Comparison of ENCODE assay signal across 18 cellular contexts in genomic region chr4:188403272-188403671, GRCh38.
DNase-seq lines count a peak whose midpoint lies in the region; ATAC-seq, FAIRE-seq and TF ChIP-seq lines count a peak whose summit lies in the region.
"Had no signal": no experiment of that assay in that cellular context is flagged by ENCODE, and none has a peak within 500 bp of the region (broad histone marks: within the 10 kb centered on the region; RNA-seq: fewer than 3 reads in every experiment).

No MANE protein-coding gene starts in this region.

- intact Hi-C loops in heart left ventricle (cut with DNase I) = no loop called here

- peaks cover 31% of the 10 kb centered on the region for H3K4me1 Mint-ChIP-seq in astrocyte (ENCODE audit: low read depth, unreplicated experiment)
- peaks cover 4% of the 10 kb centered on the region for H3K4me1 Mint-ChIP-seq in neural progenitor cell
- H3K4me1 Mint-ChIP-seq in stimulated activated naive B cell treated with anti-CD40 and anti-IgM and Interleukin-4, amounts not matched to agents 10 μg/mL and 1 μg/mL and 100 μg/mL, for 72 hours = no peaks in the 10 kb centered on the region
- H3K4me1 Mint-ChIP-seq: activated CD8-positive, alpha-beta memory T cell treated with anti-CD3 and anti-CD28 coated beads, Interleukin-2, amount 10 ng/mL, durations not matched to agents 7 days and 5 days; naive B cell had no signal

- no peak overlapping the region for H3K4me3 Mint-ChIP-seq in astrocyte (ENCODE audit: unreplicated experiment)
- no peak overlapping the region for H3K4me3 Mint-ChIP-seq in neural progenitor cell
- no peak overlapping the region for H3K4me3 Mint-ChIP-seq in stimulated activated naive B cell treated with anti-CD40 and anti-IgM and Interleukin-4, amounts not matched to agents 10 μg/mL and 1 μg/mL and 100 μg/mL, for 72 hours
- H3K4me3 Mint-ChIP-seq: activated CD8-positive, alpha-beta memory T cell treated with anti-CD3 and anti-CD28 coated beads, Interleukin-2, amount 10 ng/mL, durations not matched to agents 7 days and 5 days; naive B cell; T-helper 2 cell treated with Interferon-gamma antibody and Interleukin-4, amounts not matched to agents 5 μg/mL and 100 μg/mL, for 36 hours had no signal

- H3K4me2 ChIP-seq in astrocyte (ENCODE audit: low read length) (no peak overlapping the region), neural progenitor cell (no peak overlapping the region)
- H3K4me2 ChIP-seq: BLaER1 had no signal

- H3K9me3 Mint-ChIP-seq in astrocyte (ENCODE audit: unreplicated experiment) (peaks cover 6% of the 10 kb centered on the region), neural progenitor cell (peaks cover 4% of the 10 kb centered on the region)
- H3K9me3 Mint-ChIP-seq in stimulated activated naive B cell treated with anti-CD40 and anti-IgM and Interleukin-4, amounts not matched to agents 10 μg/mL and 1 μg/mL and 100 μg/mL, for 72 hours = peaks cover 11 to 16% of the 10 kb centered on the region in 2 donors

- no peak for TF ChIP-seq POLR2A in heart left ventricle (IDR thresholded peaks at IDR 0.05)

- H4K20me1 ChIP-seq in astrocyte (ENCODE audit: insufficient read depth, low read length) (no peaks in the 10 kb centered on the region), neural progenitor cell (ENCODE audit: low read depth) (no peaks in the 10 kb centered on the region)
- H4K20me1 ChIP-seq: BLaER1 had no signal

- H3K27ac ChIP-seq in astrocyte (ENCODE audit: low read depth, low read length) (no peak overlapping the region), neural progenitor cell (no peak overlapping the region), heart left ventricle (no peak overlapping the region)
- H3K27ac ChIP-seq: BLaER1, parathyroid adenoma, sigmoid colon had no signal

- no peak for FAIRE-seq in astrocyte (lab: Jason Lieb, UNC)
- FAIRE-seq: islet of Langerhans had no signal

- H3K9ac ChIP-seq in astrocyte (ENCODE audit: low read length) (no peak overlapping the region), neural progenitor cell (no peak overlapping the region)
- H3K9ac ChIP-seq: BLaER1, parathyroid adenoma had no signal

- TF ChIP-seq CTCF in astrocyte (IDR thresholded peaks at IDR 0.05; ENCODE audit: insufficient read depth, low read depth, low read length) (no peak), neural progenitor cell (IDR thresholded peaks at IDR 0.05) (peak; percentile 25), heart left ventricle (IDR thresholded peaks at IDR 0.05) (no peak)

- no peaks in the 10 kb centered on the region for H3K36me3 ChIP-seq in astrocyte (ENCODE audit: insufficient read depth, low read length)
- H3K36me3 ChIP-seq in neural progenitor cell = no peaks in the 10 kb centered on the region
- H3K36me3 ChIP-seq in heart left ventricle = no peaks in the 10 kb centered on the region
- H3K36me3 ChIP-seq: BLaER1, sigmoid colon had no signal

- H3K27me3 ChIP-seq in astrocyte (ENCODE audit: insufficient read depth, low read length) = no peaks in the 10 kb centered on the region
- no peaks in the 10 kb centered on the region for H3K27me3 ChIP-seq in neural progenitor cell
- H3K27me3 ChIP-seq in heart left ventricle = no peaks in the 10 kb centered on the region
- H3K27me3 ChIP-seq: BLaER1, sigmoid colon had no signal

- no peak for ATAC-seq in heart left ventricle
- no peak for ATAC-seq in stimulated activated naive B cell treated with anti-CD40 and anti-IgM and Interleukin-4, amounts not matched to agents 10 μg/mL and 1 μg/mL and 100 μg/mL, for 72 hours (replicated peaks)
- ATAC-seq: activated CD8-positive, alpha-beta memory T cell treated with anti-CD3 and anti-CD28 coated beads, Interleukin-2, amount 10 ng/mL, durations not matched to agents 7 days and 5 days had no signal

- peaks cover 10% of the 10 kb centered on the region for H3F3A ChIP-seq in neural progenitor cell (ENCODE audit: low read depth)

- DNase-seq in Daoy (ENCODE audit: low read depth) = peak; percentile 23
- peak; percentile 18 for DNase-seq in NCI-H69 (lab: John Stamatoyannopoulos, UW)
- DNase-seq in astrocyte (ENCODE audit: low read depth) = no peak
- peak; percentile 20 for DNase-seq in neural progenitor cell (ENCODE audit: low spot score)
- no peak for DNase-seq in heart left ventricle
- DNase-seq in NCI-H2171 (lab: John Stamatoyannopoulos, UW) = no peak
- DNase-seq in stimulated activated naive B cell treated with anti-CD40 and anti-IgM and Interleukin-4, amounts not matched to agents 10 μg/mL and 1 μg/mL and 100 μg/mL, for 72 hours = no peak
- DNase-seq: activated CD8-positive, alpha-beta memory T cell treated with anti-CD3 and anti-CD28 coated beads, Interleukin-2, amount 10 ng/mL, durations not matched to agents 7 days and 5 days; naive B cell; NCI-H446; SHP77 treated with DMSO at 0.1 percent for 48 hours; sigmoid colon; stimulated activated CD4-positive, alpha-beta T cell treated with anti-CD3 and anti-CD28 coated beads, Interleukin-2, amount 100 ng/mL, for 24 hours had no signal

- H3K27ac Mint-ChIP-seq in astrocyte (ENCODE audit: unreplicated experiment) = peak overlapping the region; percentile 75
- H3K27ac Mint-ChIP-seq in neural progenitor cell = no peak overlapping the region
- no peak overlapping the region for H3K27ac Mint-ChIP-seq in stimulated activated naive B cell treated with anti-CD40 and anti-IgM and Interleukin-4, amounts not matched to agents 10 μg/mL and 1 μg/mL and 100 μg/mL, for 72 hours
- H3K27ac Mint-ChIP-seq: activated CD8-positive, alpha-beta memory T cell treated with anti-CD3 and anti-CD28 coated beads, Interleukin-2, amount 10 ng/mL, durations not matched to agents 7 days and 5 days; T-helper 2 cell treated with Interferon-gamma antibody and Interleukin-4, amounts not matched to agents 5 μg/mL and 100 μg/mL, for 36 hours had no signal

- H3K9me3 ChIP-seq in astrocyte (ENCODE audit: insufficient read depth, low read depth, low read length) = peaks cover 3% of the 10 kb centered on the region
- H3K9me3 ChIP-seq in neural progenitor cell (ENCODE audit: low read depth) = no peaks in the 10 kb centered on the region
- H3K9me3 ChIP-seq in heart left ventricle = peaks cover 0 to 5% (median 0%) of the 10 kb centered on the region in 12 donors
- H3K9me3 ChIP-seq: BLaER1 had no signal

- 84 to 87% (median 86%) methylated on average over 6 of the region's 6 CpGs for WGBS in heart left ventricle, 4 donors

- H3K79me2 ChIP-seq in astrocyte (ENCODE audit: insufficient read depth, low read length) (no peaks in the 10 kb centered on the region), neural progenitor cell (ENCODE audit: low read depth) (no peaks in the 10 kb centered on the region)
- H3K79me2 ChIP-seq: parathyroid adenoma had no signal

- no peaks in the 10 kb centered on the region for H3K36me3 Mint-ChIP-seq in astrocyte (ENCODE audit: low read depth, unreplicated experiment)
- no peaks in the 10 kb centered on the region for H3K36me3 Mint-ChIP-seq in neural progenitor cell
- H3K36me3 Mint-ChIP-seq in stimulated activated naive B cell treated with anti-CD40 and anti-IgM and Interleukin-4, amounts not matched to agents 10 μg/mL and 1 μg/mL and 100 μg/mL, for 72 hours = no peaks in the 10 kb centered on the region
- H3K36me3 Mint-ChIP-seq: activated CD8-positive, alpha-beta memory T cell treated with anti-CD3 and anti-CD28 coated beads, Interleukin-2, amount 10 ng/mL, durations not matched to agents 7 days and 5 days; naive B cell had no signal

- H3K4me1 ChIP-seq in astrocyte (ENCODE audit: insufficient read depth, low read length) (no peaks in the 10 kb centered on the region), neural progenitor cell (peaks cover 9% of the 10 kb centered on the region), heart left ventricle (no peaks in the 10 kb centered on the region)
- H3K4me1 ChIP-seq: BLaER1, parathyroid adenoma, sigmoid colon had no signal

- H3K4me3 ChIP-seq in astrocyte (ENCODE audit: insufficient read depth, low read depth, low read length) (no peak overlapping the region), neural progenitor cell (no peak overlapping the region), heart left ventricle (no peak overlapping the region)
- H3K4me3 ChIP-seq: BLaER1, lung, sigmoid colon had no signal

- H3K27me3 Mint-ChIP-seq in astrocyte (ENCODE audit: low read depth, unreplicated experiment) (no peaks in the 10 kb centered on the region), neural progenitor cell (ENCODE audit: insufficient read depth, low read depth) (peaks cover 8% of the 10 kb centered on the region)
- H3K27me3 Mint-ChIP-seq in stimulated activated naive B cell treated with anti-CD40 and anti-IgM and Interleukin-4, amounts not matched to agents 10 μg/mL and 1 μg/mL and 100 μg/mL, for 72 hours = no peaks in the 10 kb centered on the region
- H3K27me3 Mint-ChIP-seq: activated CD8-positive, alpha-beta memory T cell treated with anti-CD3 and anti-CD28 coated beads, Interleukin-2, amount 10 ng/mL, durations not matched to agents 7 days and 5 days; naive B cell had no signal

- H2AFZ ChIP-seq in astrocyte (ENCODE audit: low read depth, low read length) (no peak overlapping the region), neural progenitor cell (replicated peaks) (no peak overlapping the region)
- H2AFZ ChIP-seq: parathyroid adenoma had no signal

Comparison
In these comparisons a context has a peak if more than half of its experiments do, and no peak if none do; other contexts are left out.
1. DNase-seq: peak in Daoy (single experiment), NCI-H69 (single experiment) and neural progenitor cell (single experiment); none in astrocyte (single experiment), heart left ventricle (0 of 5), NCI-H2171 (single experiment) and stimulated activated naive B cell treated with anti-CD40 and anti-IgM and Interleukin-4, amounts not matched to agents 10 μg/mL and 1 μg/mL and 100 μg/mL, for 72 hours (single experiment).